Comparison of ENCODE assay signal across 10 cellular contexts in genomic region chr5:23012842-23013241, GRCh38.
DNase-seq lines count a peak whose midpoint lies in the region; ATAC-seq and TF ChIP-seq lines count a peak whose summit lies in the region.
"Had no signal": no experiment of that assay in that cellular context is flagged by ENCODE, and none has a peak within 500 bp of the region (broad histone marks: within the 10 kb centered on the region; RNA-seq: fewer than 3 reads in every experiment).

No MANE protein-coding gene starts in this region.

- H3K9me3 Mint-ChIP-seq in activated T-helper 2 cell treated with anti-CD3 and anti-CD28 coated beads, Interferon-gamma antibody, Interleukin-2, Interleukin-4, amounts not matched to agents 10 μg/mL and 5 μg/mL and 100 μg/mL, durations not matched to agents 14 hours and 24 hours and 36 hours: peaks cover 10% of the 10 kb centered on the region
- peaks cover 0 to 6% of the 10 kb centered on the region in 2 donors for H3K9me3 Mint-ChIP-seq in natural killer cell

- H3K4me3 Mint-ChIP-seq in activated T-helper 2 cell treated with anti-CD3 and anti-CD28 coated beads, Interferon-gamma antibody, Interleukin-2, Interleukin-4, amounts not matched to agents 10 μg/mL and 5 μg/mL and 100 μg/mL, durations not matched to agents 14 hours and 24 hours and 36 hours (ENCODE audit: low read depth): peak overlapping the region; percentile 28
- peak overlapping the region; percentile 85 for H3K4me3 Mint-ChIP-seq in natural killer cell

- intact Hi-C loops in activated T-helper 2 cell treated with anti-CD3 and anti-CD28 coated beads, Interferon-gamma antibody, Interleukin-2, Interleukin-4, amounts not matched to agents 10 μg/mL and 5 μg/mL and 100 μg/mL, durations not matched to agents 14 hours and 24 hours and 36 hours (cut with micrococcal nuclease): no loop called here
- intact Hi-C loops in natural killer cell (cut with micrococcal nuclease): no loop called here

- no peaks in the 10 kb centered on the region for H3K36me3 Mint-ChIP-seq in activated T-helper 2 cell treated with anti-CD3 and anti-CD28 coated beads, Interferon-gamma antibody, Interleukin-2, Interleukin-4, amounts not matched to agents 10 μg/mL and 5 μg/mL and 100 μg/mL, durations not matched to agents 14 hours and 24 hours and 36 hours (ENCODE audit: low read depth)
- H3K36me3 Mint-ChIP-seq in natural killer cell: no peaks in the 10 kb centered on the region

- DNase-seq in DMS53 (lab: John Stamatoyannopoulos, UW) (peak; percentile 29), DMS53 treated with DMSO at 0.1 percent for 48 hours (lab: John Stamatoyannopoulos, UW; ENCODE audit: unreplicated experiment) (no peak), natural killer cell (no peak), NCI-H2029 treated with DMSO at 0.1 percent for 48 hours (lab: John Stamatoyannopoulos, UW) (no peak)
- no peak for DNase-seq in activated T-helper 2 cell treated with anti-CD3 and anti-CD28 coated beads, Interferon-gamma antibody, Interleukin-2, Interleukin-4, amounts not matched to agents 10 μg/mL and 5 μg/mL and 100 μg/mL, durations not matched to agents 14 hours and 24 hours and 36 hours (ENCODE audit: low spot score)
- no peak for DNase-seq in stimulated activated CD4-positive, alpha-beta T cell treated with anti-CD3 and anti-CD28 coated beads, Interleukin-12 subunit alpha, Interleukin-12 subunit beta, amount 100 ng/mL, for 4 hours
- DNase-seq: 8988T; stimulated activated CD8-positive, alpha-beta memory T cell treated with anti-CD3 and anti-CD28 coated beads, Interleukin-4, amount 100 ng/mL, for 48 hours had no signal

- ATAC-seq in HG03159 (IDR thresholded peaks at IDR 0.05; ENCODE audit: unreplicated experiment) (peak; percentile 52), natural killer cell (no peak), HG03108 (IDR thresholded peaks at IDR 0.05; ENCODE audit: unreplicated experiment) (no peak)

- H3K4me1 Mint-ChIP-seq in activated T-helper 2 cell treated with anti-CD3 and anti-CD28 coated beads, Interferon-gamma antibody, Interleukin-2, Interleukin-4, amounts not matched to agents 10 μg/mL and 5 μg/mL and 100 μg/mL, durations not matched to agents 14 hours and 24 hours and 36 hours (ENCODE audit: low read depth): no peaks in the 10 kb centered on the region
- no peaks in the 10 kb centered on the region for H3K4me1 Mint-ChIP-seq in natural killer cell

- no peak for TF ChIP-seq CTCF in natural killer cell (IDR thresholded peaks at IDR 0.05)

- H3K27me3 Mint-ChIP-seq in activated T-helper 2 cell treated with anti-CD3 and anti-CD28 coated beads, Interferon-gamma antibody, Interleukin-2, Interleukin-4, amounts not matched to agents 10 μg/mL and 5 μg/mL and 100 μg/mL, durations not matched to agents 14 hours and 24 hours and 36 hours (ENCODE audit: low read depth): no peaks in the 10 kb centered on the region
- H3K27me3 Mint-ChIP-seq in natural killer cell (ENCODE audit: low read depth in 2 of 2): no peaks in the 10 kb centered on the region

- H3K27ac Mint-ChIP-seq in activated T-helper 2 cell treated with anti-CD3 and anti-CD28 coated beads, Interferon-gamma antibody, Interleukin-2, Interleukin-4, amounts not matched to agents 10 μg/mL and 5 μg/mL and 100 μg/mL, durations not matched to agents 14 hours and 24 hours and 36 hours: no peak overlapping the region
- H3K27ac Mint-ChIP-seq in natural killer cell: peak overlapping the region; percentile 11 to 57
